In genomic region chr7:136513744-136514143, GRCh38 we compare ENCODE assay signal across 5 cellular contexts.
"Had no signal": no experiment of that assay in that cellular context is flagged by ENCODE, and none has a peak within 500 bp of the region (broad histone marks: within the 10 kb centered on the region; RNA-seq: fewer than 3 reads in every experiment).

No MANE protein-coding gene starts in this region.

- H3K4me1 Mint-ChIP-seq: IgD-negative memory B cell had no signal

- H3K9me3 Mint-ChIP-seq: H9 had no signal

- H3K36me3 Mint-ChIP-seq: IgD-negative memory B cell had no signal

- H3K27me3 Mint-ChIP-seq: IgD-negative memory B cell had no signal

- H3K4me3 Mint-ChIP-seq: GM23338, H9, IgD-negative memory B cell had no signal

- DNase-seq: H9, HCEC 1CT, KBM-7 had no signal

- H3K27ac Mint-ChIP-seq: GM23338, H9, IgD-negative memory B cell had no signal
